1 cellular context compared by ENCODE assay signal in genomic region chr5:141969783-141970741, GRCh38.
TF ChIP-seq lines count a peak whose summit lies in the region.

No MANE protein-coding gene starts in this region.

TF ChIP-seq in K562, 482 proteins besides CTCF, POLR2A, EP300 and RAD21 (continued from another document):
- TF ChIP-seq POU5F1 (IDR thresholded peaks at IDR 0.05; ENCODE audit: borderline replicate concordance, low read depth, low read length, partially characterized antibody) (no peak), TRIM24 (IDR thresholded peaks at IDR 0.05) (no peak)
TF ChIP-seq in K562: peak in this region for 72.
